9 cellular contexts compared by ENCODE assay signal in the genomic region with DNA sequence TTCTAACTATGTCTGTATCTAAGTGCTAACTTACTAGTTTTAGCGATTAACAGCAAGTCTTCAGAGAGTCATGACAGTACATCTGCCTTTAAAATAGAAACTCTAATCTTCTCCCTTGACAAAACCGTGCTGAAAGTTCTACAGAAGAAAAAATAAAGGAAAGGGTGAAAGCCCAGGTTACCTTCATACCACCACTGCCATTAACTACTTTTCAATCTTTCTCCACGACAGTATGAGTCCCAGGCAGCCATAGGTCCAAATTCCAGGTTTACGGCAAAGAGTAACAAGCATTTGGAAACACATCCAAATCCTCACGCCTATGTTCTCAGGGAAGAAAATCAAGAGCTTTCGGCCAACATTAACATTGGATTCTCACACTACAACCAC. TPM values are rescaled to one million over a fixed set of nuclear protein-coding genes. Genes with fewer than 3 reads are reported as not detected.
DNase-seq lines count a peak whose midpoint lies in the region; ATAC-seq and TF ChIP-seq lines count a peak whose summit lies in the region.
"Had no signal": no experiment of that assay in that cellular context is flagged by ENCODE, and none has a peak within 500 bp of the region (broad histone marks: within the 10 kb centered on the region; RNA-seq: fewer than 3 reads in every experiment).

No MANE protein-coding gene starts in this region.

- POLR2A ChIA-PET in PC-3 (lab: Charles Lee; ENCODE audit: unreplicated experiment) = no interaction called here

- TSS peak; percentile 64 for BruUV-seq in PC-3 (replicated peaks; lab: Mats Ljungman, UMichigan)

- no peaks in the 10 kb centered on the region for H3F3A ChIP-seq in PC-3 (ENCODE audit: low read length, unreplicated experiment)

- no peaks in the 10 kb centered on the region for H3K9me2 ChIP-seq in PC-3 (replicated peaks; ENCODE audit: low read length)

- CTCF ChIA-PET in PC-3 (lab: Charles Lee) = no interaction called here

- no peaks in the 10 kb centered on the region for H3K27me3 ChIP-seq in PC-3 (ENCODE audit: low read length)
- H3K27me3 ChIP-seq in prostate gland (replicated peaks; ENCODE audit: insufficient read depth) = no peaks in the 10 kb centered on the region

- H3K27ac ChIP-seq in PC-3 (ENCODE audit: low read length) (peak overlapping the region; percentile 98), epithelial cell of prostate (peak overlapping the region; percentile 88), prostate gland (peak overlapping the region; percentile 87 to 89)

- H3K9me3 ChIP-seq in PC-3 (ENCODE audit: low read length) (0 out of 2 replicates have a peak, but pooled peaks cover 7% of the 10 kb centered on the region), prostate gland (no peaks in the 10 kb centered on the region)

- TF ChIP-seq CTCF in PC-3 (conservative IDR thresholded peaks at IDR 0.05; ENCODE audit: low read depth, low read length) (no peak), prostate gland (IDR thresholded peaks at IDR 0.05) (no peak)

- peaks cover 60% of the 10 kb centered on the region for H3K79me2 ChIP-seq in PC-3 (ENCODE audit: low read length)

- H3K4me2 ChIP-seq in PC-3 (ENCODE audit: low read length) = peak overlapping the region; percentile 91

- peak overlapping the region; percentile 98 for H3K9ac ChIP-seq in PC-3 (ENCODE audit: low read length)

- H3K4me3 ChIP-seq in GM08714 (ENCODE audit: low read length) (peak overlapping the region; percentile 68), PC-3 (ENCODE audit: low read length) (peak overlapping the region; percentile 98), prostate gland (peak overlapping the region; percentile 46 to 52)

- H3K4me1 ChIP-seq in PC-3 (ENCODE audit: insufficient read depth, low read length) (peaks cover 2% of the 10 kb centered on the region; the same call in 1 of the 2 replicates), prostate gland (replicated peaks) (no peaks in the 10 kb centered on the region)

- peaks cover 32% of the 10 kb centered on the region for H3K36me3 ChIP-seq in PC-3 (ENCODE audit: low read depth, low read length)
- no peaks in the 10 kb centered on the region for H3K36me3 ChIP-seq in prostate gland

- 0% methylated on average over 6 of the region's 6 CpGs for WGBS in prostate gland

- TF ChIP-seq POLR2A in prostate gland (IDR thresholded peaks at IDR 0.05) = no peak

- H2AFZ ChIP-seq in PC-3 (ENCODE audit: low read length) = peak overlapping the region; percentile 90

- H4K20me1 ChIP-seq in PC-3 (ENCODE audit: low read length) = 0 out of 2 replicates have a peak, but pooled peaks cover 1% of the 10 kb centered on the region

- DNase-seq in PC-3 (no peak), epithelial cell of prostate (ENCODE audit: low read depth, low spot score) (no peak), prostate gland (ENCODE audit: low spot score) (no peak), medulla oblongata (ENCODE audit: extremely low spot score) (no peak), T1000 (lab: John Stamatoyannopoulos, UW) (no peak), AG08396 (ENCODE audit: low spot score) (no peak), iPS-NIHi7 (ENCODE audit: extremely low spot score) (no peak)

- no peak for ATAC-seq in PC-3

- intact Hi-C loops in PC-3 (cut with micrococcal nuclease) (loop anchor here (5.0 kb wide), 1 partner anchor 91 kb away; no protein-coding TSS in a partner anchor), prostate gland (cut with DNase I) (loop anchor here (10.0 kb wide), 2 partner anchors 57 to 277 kb away; no protein-coding TSS in a partner anchor)

RNA-seq across cellular contexts. Expression of a gene that starts 12.4 kb away (rescaled TPM):
- total RNA-seq in PC-3 (2014; rRNA removed) = not detected in 2 replicates
- total RNA-seq in prostate gland = 1 to 10 TPM in 1 of 2 donors, not detected in 1; 3.7 TPM
- total RNA-seq: RPMI7951 had no signal
